Comparison of ENCODE assay signal across 13 cellular contexts in genomic region chr15:51842265-51842664, GRCh38. TPM values are rescaled to one million over a fixed set of nuclear protein-coding genes. Genes with fewer than 3 reads are reported as not detected.
DNase-seq lines count a peak whose midpoint lies in the region; ATAC-seq, FAIRE-seq and TF ChIP-seq lines count a peak whose summit lies in the region.
"Had no signal": no experiment of that assay in that cellular context is flagged by ENCODE, and none has a peak within 500 bp of the region (broad histone marks: within the 10 kb centered on the region; RNA-seq: fewer than 3 reads in every experiment).

No MANE protein-coding gene starts in this region.

- H3K9me3 ChIP-seq in K562 (replicated peaks; ENCODE audit: control insufficient read depth, insufficient read depth, low read depth, low read length) (no peaks in the 10 kb centered on the region), smooth muscle cell (replicated peaks; ENCODE audit: low read depth) (no peaks in the 10 kb centered on the region)
- H3K9me3 ChIP-seq: psoas muscle had no signal

- H3K4me1 Mint-ChIP-seq in activated CD8-positive, alpha-beta memory T cell treated with anti-CD3 and anti-CD28 coated beads, Interleukin-2, amount 10 ng/mL, durations not matched to agents 7 days and 5 days = peaks cover 69% of the 10 kb centered on the region

- DNase-seq in activated CD8-positive, alpha-beta memory T cell treated with anti-CD3 and anti-CD28 coated beads, Interleukin-2, amount 10 ng/mL, durations not matched to agents 7 days and 5 days = no peak
- DNase-seq in activated CD8-positive, alpha-beta memory T cell treated with anti-CD3 and anti-CD28 coated beads for 24 hours = no peak
- DNase-seq in NCI-H2227 (lab: John Stamatoyannopoulos, UW; ENCODE audit: unreplicated experiment) = peak; percentile 2
- DNase-seq in K562 (ENCODE audit: extremely low read depth in 1 of 4, low spot score in 3 of 4) = no peak
- DNase-seq in smooth muscle cell (lab: John Stamatoyannopoulos, UW; ENCODE audit: unreplicated experiment) = no peak
- no peak for DNase-seq in NCI-H1436 treated with DMSO at 0.1 percent for 48 hours (lab: John Stamatoyannopoulos, UW)
- DNase-seq: activated effector memory CD4-positive, alpha-beta T cell treated with Interleukin-2 at 50 U/mL for 16 hours; anterior cingulate cortex; naive thymus-derived CD8-positive, alpha-beta T cell; psoas muscle had no signal

- peaks cover 5% of the 10 kb centered on the region for H3F3A ChIP-seq in smooth muscle cell (ENCODE audit: low read depth)

- in situ Hi-C loops in K562 (cut with MboI) = no loop called here

- H3K9me3 Mint-ChIP-seq in activated CD8-positive, alpha-beta memory T cell treated with anti-CD3 and anti-CD28 coated beads, Interleukin-2, amount 10 ng/mL, durations not matched to agents 7 days and 5 days (ENCODE audit: low read depth) = no peaks in the 10 kb centered on the region
- H3K9me3 Mint-ChIP-seq: naive thymus-derived CD8-positive, alpha-beta T cell had no signal

- TF ChIP-seq POLR2A in K562 (conservative IDR thresholded peaks at IDR 0.05) = no peak

- intact Hi-C loops in K562 (cut with micrococcal nuclease) = no loop called here

- no peak for ATAC-seq in activated CD8-positive, alpha-beta memory T cell treated with anti-CD3 and anti-CD28 coated beads, Interleukin-2, amount 10 ng/mL, durations not matched to agents 7 days and 5 days
- ATAC-seq in K562 (no peak), GM18858 (IDR thresholded peaks at IDR 0.05; ENCODE audit: unreplicated experiment) (no peak), HG03175 (IDR thresholded peaks at IDR 0.05; ENCODE audit: unreplicated experiment) (no peak)
- ATAC-seq: naive thymus-derived CD8-positive, alpha-beta T cell had no signal

- 70% methylated on average over 3 of the region's 3 CpGs for WGBS in K562 (ENCODE audit: insufficient coverage, low coverage, missing lambda C conversion rate)
- 91% methylated on average over 3 of the region's 3 CpGs for WGBS in smooth muscle cell (ENCODE audit: low lambda C conversion rate)

- CTCF ChIA-PET in activated CD8-positive, alpha-beta memory T cell treated with anti-CD3 and anti-CD28 coated beads, Interleukin-2, amount 10 ng/mL, durations not matched to agents 7 days and 5 days (lab: Charles Lee) = interaction anchor here (1.1 to 1.6 kb wide), 2 partner anchors 12 to 66 kb away, joined by 3 to 5 read pairs; no protein-coding TSS in a partner anchor
- CTCF ChIA-PET in K562 (lab: Yijun Ruan, JAX; ENCODE audit: low intra/inter-chr PET ratio) = no interaction called here

- no peaks in the 10 kb centered on the region for H3K27me3 Mint-ChIP-seq in activated CD8-positive, alpha-beta memory T cell treated with anti-CD3 and anti-CD28 coated beads, Interleukin-2, amount 10 ng/mL, durations not matched to agents 7 days and 5 days
- H3K27me3 Mint-ChIP-seq: naive thymus-derived CD8-positive, alpha-beta T cell had no signal

- BruUV-seq in K562 (replicated peaks; lab: Mats Ljungman, UMichigan) = no TSS peak

- TF ChIP-seq EP300 in K562 (IDR thresholded peaks at IDR 0.05; ENCODE audit: low read length) = no peak

- H3K36me3 Mint-ChIP-seq in activated CD8-positive, alpha-beta memory T cell treated with anti-CD3 and anti-CD28 coated beads, Interleukin-2, amount 10 ng/mL, durations not matched to agents 7 days and 5 days = peaks cover 10% of the 10 kb centered on the region
- H3K36me3 Mint-ChIP-seq: naive thymus-derived CD8-positive, alpha-beta T cell had no signal

- H3K79me2 ChIP-seq in K562 (ENCODE audit: control insufficient read depth, insufficient read depth, low read length) = peaks cover 94% of the 10 kb centered on the region
- peaks cover 95% of the 10 kb centered on the region for H3K79me2 ChIP-seq in smooth muscle cell (ENCODE audit: low read depth)

- no peak overlapping the region for H3K4me3 ChIP-seq in K562
- no peak overlapping the region for H3K4me3 ChIP-seq in smooth muscle cell
- H3K4me3 ChIP-seq: psoas muscle had no signal

- H3K27me3 ChIP-seq in K562 (ENCODE audit: control insufficient read depth in 2 of 2, insufficient read depth in 2 of 2, low read length in 2 of 2) (no peaks in the 10 kb centered on the region), smooth muscle cell (ENCODE audit: low read depth) (no peaks in the 10 kb centered on the region)

- H3K4me2 ChIP-seq in K562 (ENCODE audit: insufficient read depth, low read length) (no peak overlapping the region), smooth muscle cell (peak overlapping the region; percentile 54)

- TF ChIP-seq RAD21 in K562 (CRISPR knock-in tag; conservative IDR thresholded peaks at IDR 0.05 in 1 of 2, IDR thresholded peaks at IDR 0.05 in 1 of 2) = no peak

- no peak overlapping the region for H3K9ac ChIP-seq in K562 (ENCODE audit: insufficient read depth in 1 of 2, low read depth in 2 of 2, low read length in 2 of 2)
- no peak overlapping the region for H3K9ac ChIP-seq in smooth muscle cell (ENCODE audit: low read depth)

- H3K4me1 ChIP-seq in K562 (replicated peaks in 1 of 2; ENCODE audit: control insufficient read depth in 2 of 2, insufficient read depth in 2 of 2, low read length in 2 of 2) (peaks cover 4 to 54% of the 10 kb centered on the region in 2 experiments), smooth muscle cell (ENCODE audit: low read depth) (peaks cover 28% of the 10 kb centered on the region)

- peak overlapping the region; percentile 60; the same call in 1 of the 3 replicates for H3K27ac ChIP-seq in K562 (ENCODE audit: extremely low read depth, low read depth, low read length)
- peak overlapping the region; percentile 83 for H3K27ac ChIP-seq in smooth muscle cell (ENCODE audit: low read depth)
- H3K27ac ChIP-seq: psoas muscle had no signal

- POLR2A ChIA-PET in K562 (lab: Yijun Ruan, JAX) = interaction anchor here (0.8 to 3.7 kb wide), 5 partner anchors 9 to 28 kb away, joined by 3 to 18 read pairs (median 7); partner anchors contain the start of gene TMOD3

- H3K27ac Mint-ChIP-seq in activated CD8-positive, alpha-beta memory T cell treated with anti-CD3 and anti-CD28 coated beads, Interleukin-2, amount 10 ng/mL, durations not matched to agents 7 days and 5 days = peak overlapping the region; percentile 26

- no peak overlapping the region for H3K4me3 Mint-ChIP-seq in activated CD8-positive, alpha-beta memory T cell treated with anti-CD3 and anti-CD28 coated beads, Interleukin-2, amount 10 ng/mL, durations not matched to agents 7 days and 5 days

- H4K20me1 ChIP-seq in K562 (replicated peaks; ENCODE audit: control insufficient read depth, insufficient read depth, low read length) = peaks cover 25% of the 10 kb centered on the region
- H4K20me1 ChIP-seq in smooth muscle cell (ENCODE audit: low read depth) = peaks cover 100% of the 10 kb centered on the region

- H3K9me1 ChIP-seq in K562 (ENCODE audit: control insufficient read depth, insufficient read depth, low read length) = no peaks in the 10 kb centered on the region

- TF ChIP-seq CTCF in K562 (IDR thresholded peaks at IDR 0.05 in 2 of 3, conservative IDR thresholded peaks at IDR 0.05 in 1 of 3; ENCODE audit: insufficient read depth in 2 of 3, low read depth in 1 of 3, low read length in 3 of 3) = no peak
- TF ChIP-seq CTCF in smooth muscle cell (IDR thresholded peaks at IDR 0.05; ENCODE audit: borderline replicate concordance, insufficient read depth, poor library complexity, severe bottlenecking) = no peak

- H3K36me3 ChIP-seq in K562 (ENCODE audit: control insufficient read depth, insufficient read depth, low read length) = no peaks in the 10 kb centered on the region
- H3K36me3 ChIP-seq in smooth muscle cell (ENCODE audit: low read depth) = no peaks in the 10 kb centered on the region

- no peak for FAIRE-seq in K562 (lab: Jason Lieb, UNC)
- FAIRE-seq: frontal cortex had no signal

- H2AFZ ChIP-seq in K562 (ENCODE audit: low read depth, low read length) = no peak overlapping the region
- no peak overlapping the region for H2AFZ ChIP-seq in smooth muscle cell (ENCODE audit: low read depth)

TF ChIP-seq in K562, 482 proteins besides CTCF, POLR2A, EP300 and RAD21:
- no peak for TF ChIP-seq PHF21A (IDR thresholded peaks at IDR 0.05; ENCODE audit: borderline replicate concordance, low read depth)
- no peak for TF ChIP-seq ZNF583 (CRISPR knock-in tag; IDR thresholded peaks at IDR 0.05)
- no peak for TF ChIP-seq RBM22 (IDR thresholded peaks at IDR 0.05; ENCODE audit: low read depth, low read length, poor library complexity, severe bottlenecking)
- TF ChIP-seq IFI16 (CRISPR knock-in tag; IDR thresholded peaks at IDR 0.05) = no peak
- no peak for TF ChIP-seq KAT8 (IDR thresholded peaks at IDR 0.05; ENCODE audit: low read depth)
- TF ChIP-seq RCOR1 (IDR thresholded peaks at IDR 0.05; ENCODE audit: borderline replicate concordance in 1 of 2, low read depth in 2 of 2, low read length in 2 of 2) = no peak
- no peak for TF ChIP-seq RBBP5 (IDR thresholded peaks at IDR 0.05; ENCODE audit: borderline replicate concordance, insufficient read depth, low read length, poor library complexity, severe bottlenecking)
- TF ChIP-seq PPARD (CRISPR knock-in tag; IDR thresholded peaks at IDR 0.05) = no peak

RNA-seq across cellular contexts. Expression of gene TMOD3, which starts 12.8 kb away (rescaled TPM):
- total RNA-seq in activated CD8-positive, alpha-beta memory T cell treated with anti-CD3 and anti-CD28 coated beads, Interleukin-2, amount 10 ng/mL, durations not matched to agents 7 days and 5 days = 10 to 100 TPM; 59.2 to 61.3 TPM
- total RNA-seq in K562 (2011; cell fraction: chromatin; rRNA removed; ENCODE audit: low replicate concordance) = 24.8 and 43.8 TPM in 2 replicates
- total RNA-seq in K562 (2011; cell fraction: nucleolus; rRNA removed) = 10.7 and 12.5 TPM in 2 replicates
- 21.0 and 49.5 TPM in 2 replicates for total RNA-seq in K562 (2011; cell fraction: nucleoplasm; rRNA removed)
- 30.9 and 34.5 TPM in 2 replicates for total RNA-seq in K562 (2014; rRNA removed)
- 39.4 and 40.8 TPM in 2 replicates for total RNA-seq in K562 (2014; rRNA removed; fragmentation: Illumina TruSeq; extraction: Trizol)
- total RNA-seq in K562 (2015; rRNA removed; fragmentation: Illumina TruSeq; extraction: Trizol) = 44.0 and 44.4 TPM in 2 replicates
- total RNA-seq in K562 (2021) = 42.7 and 45.0 TPM in 2 replicates
- polyA plus RNA-seq in K562 (2011; rRNA removed) = 20.0 and 26.4 TPM in 2 replicates
- polyA plus RNA-seq in K562 (2011; cell fraction: cytosol; rRNA removed) = 4.8 and 10.4 TPM in 2 replicates
- polyA plus RNA-seq in K562 (2011; cell fraction: nucleus; rRNA removed) = 11.4 and 14.8 TPM in 2 replicates
- 14.0 and 15.3 TPM in 2 replicates for polyA plus RNA-seq in K562 (2012)
- polyA plus RNA-seq in K562 (2014; fragmentation: Illumina TruSeq; extraction: Trizol) = 26.3 and 30.9 TPM in 2 replicates
- polyA plus RNA-seq in K562 (2014; fragmentation: Nextera tagmentation; extraction: Ambion mirVana) = 10 to 100 TPM in 1 of 2 experiments, 1 to 10 TPM in 1; 6.8 to 12.0 TPM
- 21.1 and 22.6 TPM in 2 replicates for polyA plus RNA-seq in K562 (2014; rRNA removed)
- 40.7 and 47.9 TPM in 2 replicates for polyA minus RNA-seq in K562 (2011; rRNA and poly(A)+ RNA removed)
- 9.8 and 14.3 TPM in 2 replicates for polyA minus RNA-seq in K562 (2011; cell fraction: cytosol; rRNA and poly(A)+ RNA removed)
- polyA minus RNA-seq in K562 (2011; cell fraction: nucleus; rRNA and poly(A)+ RNA removed) = 7.5 and 10.4 TPM in 2 replicates
- 35.7 and 57.1 TPM in 2 replicates for total RNA-seq in smooth muscle cell
- 18.6 and 32.0 TPM in 2 replicates for polyA plus RNA-seq in smooth muscle cell
